In genomic region chr5:138466900-138467710, GRCh38 we compare ENCODE assay signal across 8 cellular contexts. TPM values are rescaled to one million over a fixed set of nuclear protein-coding genes. Genes with fewer than 3 reads are reported as not detected.
DNase-seq lines count a peak whose midpoint lies in the region; ATAC-seq and TF ChIP-seq lines count a peak whose summit lies in the region.

No MANE protein-coding gene starts in this region.

- H3K18ac ChIP-seq in mesendoderm (ENCODE audit: low read length): no peak overlapping the region

- H3K56ac ChIP-seq in mesendoderm (ENCODE audit: low read length): no peak overlapping the region

- H3K4me2 ChIP-seq in mesendoderm (ENCODE audit: low read length): no peak overlapping the region

- peaks cover 3% of the 10 kb centered on the region for H3K27me3 ChIP-seq in mesendoderm (ENCODE audit: insufficient read depth, low read length, poor library complexity)
- no peaks in the 10 kb centered on the region for H3K27me3 ChIP-seq in vagina
- no peaks in the 10 kb centered on the region for H3K27me3 ChIP-seq in testis

- no peak overlapping the region for H2AK5ac ChIP-seq in mesendoderm (ENCODE audit: low read length)

- no peak overlapping the region for H3K9ac ChIP-seq in mesendoderm (ENCODE audit: low read length)

- peak in 2 of 3 donors; percentile 19 to 53 for DNase-seq in stimulated activated CD4-positive, alpha-beta T cell treated with anti-CD3 and anti-CD28 coated beads, TNF-alpha, amount 100 ng/mL, for 1 hour (ENCODE audit: low read depth in 3 of 3, low spot score in 1 of 3)
- DNase-seq in stimulated activated CD4-positive, alpha-beta T cell treated with anti-CD3 and anti-CD28 coated beads, Interleukin-2, amount 100 ng/mL, for 48 hours: no peak
- DNase-seq in cardiac fibroblast (ENCODE audit: low read depth in 2 of 2): peak; percentile 33 to 71
- DNase-seq in mesendoderm: no peak
- DNase-seq in vagina (ENCODE audit: extremely low spot score in 2 of 2): peak in 1 of 2 donors; percentile 89
- DNase-seq in testis: no peak
- DNase-seq in NCI-H2196 treated with DMSO at 0.1 percent for 48 hours (lab: John Stamatoyannopoulos, UW; ENCODE audit: unreplicated experiment): no peak

- no peak overlapping the region for H4K5ac ChIP-seq in mesendoderm (ENCODE audit: low read length)

- no peak overlapping the region for H4K8ac ChIP-seq in mesendoderm (ENCODE audit: low read depth, low read length)

- WGBS in mesendoderm (ENCODE audit: extremely low coverage, insufficient coverage, low lambda C conversion rate): no CpG with 5 or more reads among the region's 45 CpGs
- WGBS in testis, 2 donors: 72 to 74% methylated on average over 37 to 45 of the region's 45 CpGs

- no peak for ATAC-seq in GM19351 (IDR thresholded peaks at IDR 0.05; ENCODE audit: unreplicated experiment)

- H3K36me3 ChIP-seq in mesendoderm (ENCODE audit: control insufficient read depth, insufficient read depth, low read length) (no peaks in the 10 kb centered on the region), vagina (no peaks in the 10 kb centered on the region), testis (ENCODE audit: low read depth, missing control alignments) (no peaks in the 10 kb centered on the region)

- peak overlapping the region; percentile 20 for H3K23ac ChIP-seq in mesendoderm (ENCODE audit: low read length)

- H3K4ac ChIP-seq in mesendoderm (ENCODE audit: low read depth, low read length): no peak overlapping the region

- H3K79me1 ChIP-seq in mesendoderm (ENCODE audit: low read length): no peaks in the 10 kb centered on the region

- H2BK15ac ChIP-seq in mesendoderm (replicated peaks; ENCODE audit: low read depth): no peak overlapping the region

- H3K4me1 ChIP-seq in mesendoderm (ENCODE audit: control insufficient read depth, low read depth, low read length) (no peaks in the 10 kb centered on the region), vagina (peaks cover 40% of the 10 kb centered on the region), testis (peaks cover 11% of the 10 kb centered on the region)

- no peaks in the 10 kb centered on the region for H3K79me2 ChIP-seq in mesendoderm (ENCODE audit: control insufficient read depth, insufficient read depth, low read length)

- TF ChIP-seq POLR2A in vagina (IDR thresholded peaks at IDR 0.05) (no peak), testis (IDR thresholded peaks at IDR 0.05) (no peak)

- H2BK120ac ChIP-seq in mesendoderm (ENCODE audit: low read depth, low read length): no peak overlapping the region

- H3K4me3 ChIP-seq in cardiac fibroblast (replicated peaks in 1 of 2; ENCODE audit: low read depth in 2 of 2, low read length in 2 of 2) (peak overlapping the region; percentile 76 to 82), mesendoderm (ENCODE audit: low read length) (no peak overlapping the region), vagina (peak overlapping the region; percentile 75 to 86), testis (peak overlapping the region in 1 of 2 donors; percentile 84)

- H3K27ac ChIP-seq in mesendoderm (ENCODE audit: low read depth, low read length) (no peak overlapping the region), vagina (no peak overlapping the region), testis (no peak overlapping the region)

- TF ChIP-seq CTCF in cardiac fibroblast (IDR thresholded peaks at IDR 0.05; ENCODE audit: low read depth, low read length) (no peak), vagina (IDR thresholded peaks at IDR 0.05) (no peak), testis (IDR thresholded peaks at IDR 0.05) (no peak)

- intact Hi-C loops in vagina (cut with DNase I) (no loop called here), testis (cut with DNase I; ENCODE audit: low total_unique reads) (no loop called here)

- H3K9me3 ChIP-seq in vagina (no peaks in the 10 kb centered on the region), testis (no peaks in the 10 kb centered on the region)

- H2BK5ac ChIP-seq in mesendoderm (ENCODE audit: low read length): no peak overlapping the region

RNA-seq across cellular contexts. Expression of gene EGR1, which starts 1.8 kb away (rescaled TPM):
- 16.0 TPM for polyA plus RNA-seq in mesendoderm (2013, experiment 1 of 2)
- polyA plus RNA-seq in mesendoderm (2013, experiment 2 of 2): 14.8 TPM
- total RNA-seq in vagina (119 TPM), testis (10 to 100 TPM in 1 of 2 donors, 1 to 10 TPM in 1; 8.7 to 11.9 TPM)
- 63.6 TPM for polyA plus RNA-seq in testis (ENCODE audit: insufficient read depth, low read depth, low replicate concordance)

RNA-seq across cellular contexts. Expression of gene REEP2, which starts 28.2 kb away (rescaled TPM):
- polyA plus RNA-seq in mesendoderm (2013, experiment 1 of 2): 8.2 TPM
- polyA plus RNA-seq in mesendoderm (2013, experiment 2 of 2): 8.7 TPM
- total RNA-seq in vagina: 6.1 TPM
- total RNA-seq in testis: 10 to 100 TPM; 15.7 to 18.3 TPM
- polyA plus RNA-seq in testis (ENCODE audit: insufficient read depth, low read depth, low replicate concordance): 13.5 TPM

Comparison
In these comparisons a context has a peak if more than half of its experiments do, and no peak if none do; other contexts are left out.
1. DNase-seq: peak in stimulated activated CD4-positive, alpha-beta T cell treated with anti-CD3 and anti-CD28 coated beads, TNF-alpha, amount 100 ng/mL, for 1 hour (2 of 3) and cardiac fibroblast (2 of 2); none in stimulated activated CD4-positive, alpha-beta T cell treated with anti-CD3 and anti-CD28 coated beads, Interleukin-2, amount 100 ng/mL, for 48 hours (0 of 2), mesendoderm (single experiment), testis (single experiment) and NCI-H2196 treated with DMSO at 0.1 percent for 48 hours (single experiment).